In the genomic region with DNA sequence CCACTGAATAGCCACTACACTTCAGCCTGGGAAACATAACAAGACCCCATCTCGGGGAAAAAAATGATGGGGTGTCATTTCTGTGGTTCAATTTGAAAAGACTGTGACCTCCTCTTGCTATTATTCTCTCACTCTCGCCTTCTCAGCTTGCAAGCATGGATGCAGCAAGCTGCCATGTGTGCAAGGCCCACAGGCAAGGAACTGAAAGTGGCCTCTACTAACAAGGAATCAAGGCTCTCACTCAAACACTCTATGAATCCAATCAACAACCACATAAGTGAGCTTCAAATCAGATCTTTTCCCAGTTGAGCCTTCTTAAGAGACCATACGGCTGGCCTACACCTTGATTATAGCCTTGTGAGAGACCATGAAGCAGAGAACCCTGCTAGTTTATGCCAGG, we compare ENCODE assay signal across 15 cellular contexts. TPM values are rescaled to one million over a fixed set of nuclear protein-coding genes. Genes with fewer than 3 reads are reported as not detected.
DNase-seq lines count a peak whose midpoint lies in the region; ATAC-seq, FAIRE-seq and TF ChIP-seq lines count a peak whose summit lies in the region.
"Had no signal": no experiment of that assay in that cellular context is flagged by ENCODE, and none has a peak within 500 bp of the region (broad histone marks: within the 10 kb centered on the region; RNA-seq: fewer than 3 reads in every experiment).

No MANE protein-coding gene starts in this region.

- ATAC-seq in CD4-positive, CD25-positive, alpha-beta regulatory T cell (ENCODE audit: low read depth in 2 of 2) = no peak
- peak; percentile 30 for ATAC-seq in HG02870 (IDR thresholded peaks at IDR 0.05; ENCODE audit: unreplicated experiment)
- peak; percentile 58 for ATAC-seq in GM12878

- TF ChIP-seq CTCF in GM12878 (IDR thresholded peaks at IDR 0.05 in 2 of 3, conservative IDR thresholded peaks at IDR 0.05 in 1 of 3; ENCODE audit: control insufficient read depth in 2 of 3, extremely low read depth in 1 of 3, insufficient read depth in 1 of 3, low read depth in 3 of 3, low read length in 3 of 3) = no peak

- RAD21 ChIA-PET in GM12878 (lab: Charles Lee; ENCODE audit: unreplicated experiment) = interaction anchor here (1.0 to 11.0 kb wide), 35 partner anchors 11 to 699 kb away, joined by 3 to 153 read pairs (median 11); partner anchors contain the start of genes DHRS7, JKAMP, L3HYPDH and PCNX4

- WGBS in GM12878 (ENCODE audit: insufficient coverage, insufficient replicate concordance, low lambda C conversion rate, missing lambda C conversion rate) = 13% methylated on average over 3 of the region's 3 CpGs

- TF ChIP-seq EP300 in GM12878 (IDR thresholded peaks at IDR 0.05; ENCODE audit: borderline replicate concordance in 1 of 2, control insufficient read depth in 1 of 2, low read depth in 2 of 2, low read length in 2 of 2) = no peak

- no peak overlapping the region; the same call in 1 of the 2 replicates for H3K9ac ChIP-seq in GM12878 (ENCODE audit: control insufficient read depth, insufficient read depth, low read length)

- SMC1A ChIA-PET in GM12878 (lab: Charles Lee; ENCODE audit: uncharacterized antibody, unreplicated experiment) = interaction anchor here (0.8 to 12.2 kb wide), 34 partner anchors 8 to 1058 kb away, joined by 3 to 199 read pairs (median 5); partner anchors contain the start of gene DHRS7

- H3K4me1 Mint-ChIP-seq in CD4-positive, CD25-positive, alpha-beta regulatory T cell = peaks cover 0 to 15% (median 9%) of the 10 kb centered on the region in 4 donors

- no peaks in the 10 kb centered on the region for H4K20me1 ChIP-seq in GM12878 (ENCODE audit: control insufficient read depth, insufficient read depth)

- in situ Hi-C loops in GM12878 (cut with MboI) = loop anchor here (5.0 kb wide), 1 partner anchor 216 kb away; no protein-coding TSS in a partner anchor

- no peaks in the 10 kb centered on the region for H3K79me2 ChIP-seq in GM12878 (ENCODE audit: control insufficient read depth, insufficient read depth, low read length)

- H3K4me3 Mint-ChIP-seq in CD4-positive, CD25-positive, alpha-beta regulatory T cell = peak overlapping the region in 2 of 4 donors; percentile 4 to 14
- H3K4me3 Mint-ChIP-seq: H9 had no signal

- peaks cover 11% of the 10 kb centered on the region for H3K27me3 Mint-ChIP-seq in CD4-positive, CD25-positive, alpha-beta regulatory T cell

- intact Hi-C loops in GM12878 (cut with micrococcal nuclease; ENCODE audit: unreplicated experiment) = loop anchor here (2.0 to 5.0 kb wide), 2 partner anchors 90 to 466 kb away; no protein-coding TSS in a partner anchor

- POLR2A ChIA-PET in GM12878 (lab: Charles Lee) = interaction anchor here (0.6 to 4.6 kb wide), 11 partner anchors 11 to 219 kb away, joined by 3 to 22 read pairs (median 3); partner anchors contain the start of genes DHRS7 and PPM1A

- no peak overlapping the region for H3K4me3 ChIP-seq in CD4-positive, CD25-positive, alpha-beta regulatory T cell (ENCODE audit: low read depth, low read length)
- no peak overlapping the region for H3K4me3 ChIP-seq in GM12878

- CTCF ChIA-PET in GM12878 (lab: Yijun Ruan, JAX) = interaction anchor here (0.6 to 12.5 kb wide), 35 partner anchors 8 to 814 kb away, joined by 3 to 231 read pairs (median 7); partner anchors contain the start of genes DHRS7, PCNX4 and PPM1A

- peaks cover 5% of the 10 kb centered on the region for H3K4me1 ChIP-seq in CD4-positive, CD25-positive, alpha-beta regulatory T cell (ENCODE audit: control insufficient read depth, insufficient read depth, low read length, poor library complexity, severe bottlenecking)
- H3K4me1 ChIP-seq in GM12878 (ENCODE audit: control insufficient read depth, insufficient read depth, low read length) = peaks cover 11% of the 10 kb centered on the region

- peak overlapping the region; percentile 83 for H3K4me2 ChIP-seq in GM12878 (ENCODE audit: control insufficient read depth, insufficient read depth)

- peaks cover 2 to 4% of the 10 kb centered on the region in 2 experiments for H3K9me3 ChIP-seq in CD4-positive, CD25-positive, alpha-beta regulatory T cell (ENCODE audit: control insufficient read depth in 2 of 2, low read length in 2 of 2)
- H3K9me3 ChIP-seq in GM12878 (replicated peaks; ENCODE audit: control insufficient read depth, insufficient read depth, low read length) = no peaks in the 10 kb centered on the region; the same call in none of the 3 replicates

- no peak overlapping the region for H3K27ac ChIP-seq in CD4-positive, CD25-positive, alpha-beta regulatory T cell (ENCODE audit: insufficient read depth, low read length, poor library complexity, severe bottlenecking)
- peak overlapping the region; percentile 72; the same call in 1 of the 2 replicates for H3K27ac ChIP-seq in GM12878 (ENCODE audit: control insufficient read depth, insufficient read depth)

- H3K27me3 ChIP-seq in CD4-positive, CD25-positive, alpha-beta regulatory T cell (ENCODE audit: control insufficient read depth, insufficient read depth, low read length) = no peaks in the 10 kb centered on the region
- H3K27me3 ChIP-seq in GM12878 (replicated peaks in 1 of 2; ENCODE audit: control insufficient read depth in 2 of 2, insufficient read depth in 2 of 2, low read length in 1 of 2) = no peaks in the 10 kb centered on the region
- H3K27me3 ChIP-seq: dorsolateral prefrontal cortex had no signal

- TF ChIP-seq RAD21 in GM12878 (IDR thresholded peaks at IDR 0.05; ENCODE audit: insufficient read depth, low read depth, low read length) = no peak

- TF ChIP-seq POLR2A in GM12878 (IDR thresholded peaks at IDR 0.05; ENCODE audit: low read depth, low read length) = no peak

- no peaks in the 10 kb centered on the region for H3K36me3 ChIP-seq in CD4-positive, CD25-positive, alpha-beta regulatory T cell (ENCODE audit: control insufficient read depth, insufficient read depth, low read length)
- H3K36me3 ChIP-seq in GM12878 (ENCODE audit: control insufficient read depth in 2 of 2, insufficient read depth in 2 of 2, low read length in 1 of 2) = no peaks in the 10 kb centered on the region

- DNase-seq in CD4-positive, CD25-positive, alpha-beta regulatory T cell = no peak
- no peak for DNase-seq in GM19239 (ENCODE audit: insufficient read length, low spot score)
- DNase-seq in GM12878 (ENCODE audit: low read depth, low spot score) = no peak
- no peak for DNase-seq in stimulated activated CD4-positive, alpha-beta T cell treated with anti-CD3 and anti-CD28 coated beads, Interleukin-2, amount 100 ng/mL, for 48 hours
- no peak for DNase-seq in activated gamma-delta T cell (lab: John Stamatoyannopoulos, UW)
- DNase-seq in DMS79 treated with DMSO at 0.1 percent for 48 hours (lab: John Stamatoyannopoulos, UW) = no peak
- no peak for DNase-seq in stimulated activated CD4-positive, alpha-beta T cell treated with anti-CD3 and anti-CD28 coated beads, Interleukin-15, amount 100 ng/mL, for 24 hours
- DNase-seq: activated T-cell treated with anti-CD3 and anti-CD28 coated beads, Interleukin-2, amount 50 U/mL, for 1 hour; dorsolateral prefrontal cortex; H9; stimulated activated CD4-positive, alpha-beta T cell treated with anti-CD3 and anti-CD28 coated beads, Interleukin-4, amount 100 ng/mL, for 1 hour; stimulated activated naive CD8-positive, alpha-beta T cell treated with anti-CD3 and anti-CD28 coated beads, Interleukin-15, Interleukin-2, amounts not matched to agents 100 U/mL and 50 U/mL, for 24 hours had no signal

- BruUV-seq in GM12878 (replicated peaks; lab: Mats Ljungman, UMichigan) = no TSS peak

- FAIRE-seq in GM19239 (lab: Jason Lieb, UNC) (peak; percentile 64), GM12878 (lab: Jason Lieb, UNC) (no peak)
- FAIRE-seq: astrocyte had no signal

- peak overlapping the region in 2 of 3 donors; percentile 84 to 87 for H3K27ac Mint-ChIP-seq in CD4-positive, CD25-positive, alpha-beta regulatory T cell
- H3K27ac Mint-ChIP-seq: H9, mesothelial cell of epicardium had no signal

- H3K36me3 Mint-ChIP-seq in CD4-positive, CD25-positive, alpha-beta regulatory T cell = no peaks in the 10 kb centered on the region
- H3K36me3 Mint-ChIP-seq: mesothelial cell of epicardium had no signal

- peaks cover 0 to 14% (median 0%) of the 10 kb centered on the region in 7 donors for H3K9me3 Mint-ChIP-seq in CD4-positive, CD25-positive, alpha-beta regulatory T cell

- peak overlapping the region; percentile 95 for H2AFZ ChIP-seq in GM12878 (ENCODE audit: control insufficient read depth, low read depth, low read length)

TF ChIP-seq in GM12878, 131 proteins besides CTCF, POLR2A, EP300 and RAD21:
- TF ChIP-seq SPI1 (IDR thresholded peaks at IDR 0.05; ENCODE audit: borderline replicate concordance, insufficient read depth, low read depth, low read length) = peak; percentile 76; the same call in 1 of the 2 replicates
- no peak for TF ChIP-seq NFYA (IDR thresholded peaks at IDR 0.05; ENCODE audit: borderline replicate concordance, low read depth, low read length)
- TF ChIP-seq HCFC1 (IDR thresholded peaks at IDR 0.05; ENCODE audit: low read length) = no peak
- no peak for TF ChIP-seq SP1 (IDR thresholded peaks at IDR 0.05; ENCODE audit: low read depth, low read length)
- no peak for TF ChIP-seq SREBF2 (IDR thresholded peaks at IDR 0.05; ENCODE audit: low read length)
- peak in 1 of 2 experiments; percentile 27; a peak in 1 of 4 replicates for TF ChIP-seq IKZF2 (IDR thresholded peaks at IDR 0.05)

RNA-seq across cellular contexts. Expression of gene DHRS7, which starts 17.9 kb away (rescaled TPM):
- 34.6 TPM for total RNA-seq in CD4-positive, CD25-positive, alpha-beta regulatory T cell
- polyA plus RNA-seq in CD4-positive, CD25-positive, alpha-beta regulatory T cell = 100 to 1,000 TPM; 172 to 210 (median 182) TPM
- 83.0 and 83.5 TPM in 2 replicates for total RNA-seq in GM12878 (2013; cell fraction: nucleolus; rRNA removed)
- total RNA-seq in GM12878 (2014; rRNA removed) (74.0 and 75.8 TPM in 2 replicates), GM12878 (2014; rRNA removed; fragmentation: Illumina TruSeq; extraction: Trizol) (58.5 and 59.1 TPM in 2 replicates), GM12878 (2021) (58.8 and 60.7 TPM in 2 replicates)
- 51.5 TPM for polyA plus RNA-seq in GM12878 (2011; ENCODE audit: low read depth)
- polyA plus RNA-seq in GM12878 (2011; rRNA removed) (55.0 and 56.9 TPM in 2 replicates), GM12878 (2014; fragmentation: Illumina TruSeq; extraction: Trizol) (63.6 and 85.6 TPM in 2 replicates), GM12878 (2014; fragmentation: Nextera tagmentation; extraction: Ambion mirVana) (10 to 100 TPM; 59.1 to 66.1 TPM), GM12878 (2014; rRNA removed) (56.6 and 60.8 TPM in 2 replicates), GM12878 (2016; fragmentation: Nextera tagmentation; extraction: Ambion mirVana) (10 to 100 TPM; 98.0 to 99.8 TPM)
- 39.1 and 39.5 TPM in 2 replicates for polyA plus RNA-seq in GM12878 (2011; cell fraction: cytosol; rRNA removed)
- polyA plus RNA-seq in GM12878 (2011; cell fraction: nucleus; rRNA removed) = 30.7 and 34.7 TPM in 2 replicates
- polyA plus RNA-seq in GM12878 (2012) = 54.3 and 60.3 TPM in 2 replicates
- polyA minus RNA-seq in GM12878 (2011; rRNA and poly(A)+ RNA removed) = 25.6 and 33.3 TPM in 2 replicates
- 11.8 and 18.3 TPM in 2 replicates for polyA minus RNA-seq in GM12878 (2011; cell fraction: cytosol; rRNA and poly(A)+ RNA removed)
- 25.0 and 32.4 TPM in 2 replicates for polyA minus RNA-seq in GM12878 (2011; cell fraction: nucleus; rRNA and poly(A)+ RNA removed)

Comparison
In these comparisons a context has a peak if more than half of its experiments do, and no peak if none do; other contexts are left out.
1. ATAC-seq: peak in HG02870 (single experiment) and GM12878 (single experiment); none in CD4-positive, CD25-positive, alpha-beta regulatory T cell (0 of 2).